ENCODE assay signal across 17 cellular contexts in genomic region chr14:31320922-31321779, GRCh38.
"Had no signal": no experiment of that assay in that cellular context is flagged by ENCODE, and none has a peak within 500 bp of the region (broad histone marks: within the 10 kb centered on the region; RNA-seq: fewer than 3 reads in every experiment).

No MANE protein-coding gene starts in this region.

- H3K4me3 Mint-ChIP-seq: activated CD4-positive, alpha-beta T cell treated with anti-CD3 and anti-CD28 coated beads, Interleukin-2, amount 10 ng/mL, durations not matched to agents 7 days and 5 days; activated CD8-positive, alpha-beta T cell treated with anti-CD3 and anti-CD28 coated beads, Interleukin-2, amount 10 ng/mL, durations not matched to agents 7 days and 5 days; activated naive CD4-positive, alpha-beta T cell treated with anti-CD3 and anti-CD28 coated beads for 36 hours; activated T-cell treated with anti-CD3 and anti-CD28 coated beads, Interleukin-2, amount 50 U/mL, for 24 hours; nephron progenitor cell; T-cell had no signal

- H3K4me3 ChIP-seq: breast epithelium, hepatocyte, lower lobe of right lung, right atrium auricular region, tibial nerve had no signal

- H3K27ac ChIP-seq: breast epithelium, hepatocyte, lower lobe of right lung had no signal

- H3K27me3 Mint-ChIP-seq: activated CD4-positive, alpha-beta T cell treated with anti-CD3 and anti-CD28 coated beads, Interleukin-2, amount 10 ng/mL, durations not matched to agents 7 days and 5 days; activated T-cell treated with anti-CD3 and anti-CD28 coated beads, Interleukin-2, amount 50 U/mL, for 24 hours; progenitor cell of endocrine pancreas; T-cell had no signal

- DNase-seq: activated CD4-positive, alpha-beta T cell treated with anti-CD3 and anti-CD28 coated beads, Interleukin-2, amount 10 ng/mL, durations not matched to agents 7 days and 5 days; activated CD8-positive, alpha-beta T cell treated with anti-CD3 and anti-CD28 coated beads, Interleukin-2, amount 10 ng/mL, durations not matched to agents 7 days and 5 days; activated naive CD4-positive, alpha-beta T cell treated with anti-CD3 and anti-CD28 coated beads for 36 hours; activated T-cell treated with anti-CD3 and anti-CD28 coated beads, Interleukin-2, amount 50 U/mL, for 24 hours; cerebellar nuclear complex; effector CD8-positive, alpha-beta T cell; lower lobe of right lung; nephron progenitor cell; small intestine; stimulated activated CD4-positive, alpha-beta T cell treated with anti-CD3 and anti-CD28 coated beads, Interleukin-15, amount 100 ng/mL, for 24 hours; stimulated activated CD4-positive, alpha-beta T cell treated with anti-CD3 and anti-CD28 coated beads, Interleukin-2, amount 100 ng/mL, for 48 hours; T-cell had no signal

- H3K4me1 Mint-ChIP-seq: activated CD4-positive, alpha-beta T cell treated with anti-CD3 and anti-CD28 coated beads, Interleukin-2, amount 10 ng/mL, durations not matched to agents 7 days and 5 days; nephron progenitor cell had no signal

- H3K4me1 ChIP-seq: breast epithelium, lower lobe of right lung, right atrium auricular region, tibial nerve had no signal

- H3K9me3 Mint-ChIP-seq: activated CD4-positive, alpha-beta T cell treated with anti-CD3 and anti-CD28 coated beads, Interleukin-2, amount 10 ng/mL, durations not matched to agents 7 days and 5 days; activated naive CD4-positive, alpha-beta T cell treated with anti-CD3 and anti-CD28 coated beads for 36 hours; activated T-cell treated with anti-CD3 and anti-CD28 coated beads, Interleukin-2, amount 50 U/mL, for 24 hours; nephron progenitor cell; T-cell had no signal

- H3K36me3 ChIP-seq: breast epithelium had no signal

- H3K9me3 ChIP-seq: breast epithelium, lower lobe of right lung, right atrium auricular region, tibial nerve had no signal

- H3K27ac Mint-ChIP-seq: activated CD4-positive, alpha-beta T cell treated with anti-CD3 and anti-CD28 coated beads, Interleukin-2, amount 10 ng/mL, durations not matched to agents 7 days and 5 days; activated CD8-positive, alpha-beta T cell treated with anti-CD3 and anti-CD28 coated beads, Interleukin-2, amount 10 ng/mL, durations not matched to agents 7 days and 5 days; activated naive CD4-positive, alpha-beta T cell treated with anti-CD3 and anti-CD28 coated beads for 36 hours; activated T-cell treated with anti-CD3 and anti-CD28 coated beads, Interleukin-2, amount 50 U/mL, for 24 hours; progenitor cell of endocrine pancreas; T-cell had no signal

- H3K27me3 ChIP-seq: breast epithelium, hepatocyte, right atrium auricular region, tibial nerve had no signal
